In the genomic region with DNA sequence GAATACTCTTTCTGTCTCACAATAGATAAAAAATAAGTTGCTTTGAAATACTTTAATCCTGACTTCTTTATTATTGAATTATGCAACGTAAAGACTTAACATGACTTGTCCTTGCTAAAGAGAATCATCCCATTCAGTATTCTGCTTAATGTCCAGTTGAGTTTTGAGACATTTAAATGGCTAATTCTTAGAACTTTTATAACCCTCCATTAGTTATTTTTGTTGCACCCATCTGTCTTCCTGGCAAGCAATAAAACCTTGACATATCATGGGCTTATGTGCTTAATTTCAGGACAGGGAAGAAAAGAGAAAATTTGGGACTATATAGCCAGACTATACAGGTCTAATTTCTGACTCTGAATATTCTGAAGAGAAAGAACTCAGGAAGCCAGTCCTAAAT, we compare ENCODE assay signal across 27 cellular contexts. TPM values are rescaled to one million over a fixed set of nuclear protein-coding genes. Genes with fewer than 3 reads are reported as not detected.
DNase-seq lines count a peak whose midpoint lies in the region; ATAC-seq, FAIRE-seq and TF ChIP-seq lines count a peak whose summit lies in the region.
"Had no signal": no experiment of that assay in that cellular context is flagged by ENCODE, and none has a peak within 500 bp of the region (broad histone marks: within the 10 kb centered on the region; RNA-seq: fewer than 3 reads in every experiment).

No MANE protein-coding gene starts in this region.

- no peak for DNase-seq in CD4-positive, CD25-positive, alpha-beta regulatory T cell
- DNase-seq in GM06990 (ENCODE audit: extremely low read depth, insufficient read length) (no peak), T-helper 17 cell (no peak), mesenteric fat pad (ENCODE audit: low spot score) (no peak), GM12892 (ENCODE audit: insufficient read length) (no peak), mesenchymal stem cell (no peak)
- no peak for DNase-seq in naive thymus-derived CD4-positive, alpha-beta T cell
- DNase-seq: activated CD4-positive, alpha-beta T cell treated with anti-CD3 and anti-CD28 coated beads, Interleukin-2, amount 50 U/mL, for 1 hour; DMS153; kidney glomerular epithelial cell; NCI-H2081; NCI-H82; ovary; PC-3; right cardiac atrium; stimulated activated naive CD8-positive, alpha-beta T cell treated with anti-CD3 and anti-CD28 coated beads, Interleukin-15, amount 100 ng/mL, for 72 hours; T-helper 9 cell; tibial artery; WERI-Rb-1 had no signal

- H3K4me3 Mint-ChIP-seq in CD4-positive, CD25-positive, alpha-beta regulatory T cell = peak overlapping the region in 3 of 4 donors; percentile 8 to 85 (median 17)
- no peak overlapping the region for H3K4me3 Mint-ChIP-seq in T-helper 17 cell
- peak overlapping the region in 5 of 10 donors; percentile 12 to 96 (median 47) for H3K4me3 Mint-ChIP-seq in naive thymus-derived CD4-positive, alpha-beta T cell

- no CpG with 5 or more reads among the region's 1 CpG for WGBS in mesenchymal stem cell

- H3K14ac ChIP-seq in mesenchymal stem cell (ENCODE audit: low read length in 2 of 2) = no peak overlapping the region

- no peak overlapping the region for H3K23ac ChIP-seq in mesenchymal stem cell (ENCODE audit: low read length in 2 of 2)

- no peak overlapping the region for H2AFZ ChIP-seq in mesenchymal stem cell (ENCODE audit: low read depth, low read length)

- no peak overlapping the region for H2BK120ac ChIP-seq in mesenchymal stem cell (ENCODE audit: low read depth, low read length)

- H3K9ac ChIP-seq in mesenchymal stem cell (ENCODE audit: low read length) = no peak overlapping the region

- no peak overlapping the region for H2BK12ac ChIP-seq in mesenchymal stem cell (ENCODE audit: low read length in 2 of 2)

- H3K79me1 ChIP-seq in mesenchymal stem cell (replicated peaks; ENCODE audit: low read length, poor library complexity, severe bottlenecking) = peaks cover 2% of the 10 kb centered on the region

- intact Hi-C loops in naive thymus-derived CD4-positive, alpha-beta T cell (cut with micrococcal nuclease) = loop anchor here (5.0 kb wide), 1 partner anchor 898 kb away; no protein-coding TSS in a partner anchor

- H3K18ac ChIP-seq in mesenchymal stem cell (ENCODE audit: low read depth in 1 of 2, low read length in 2 of 2) = no peak overlapping the region

- no peak for TF ChIP-seq CTCF in GM06990 (IDR thresholded peaks at IDR 0.05; ENCODE audit: insufficient read depth, low read length, poor library complexity, severe bottlenecking)

- no peak for FAIRE-seq in GM12892 (lab: Jason Lieb, UNC)
- FAIRE-seq: G401.6 had no signal

- H3K36me3 Mint-ChIP-seq in CD4-positive, CD25-positive, alpha-beta regulatory T cell = peaks cover 6% of the 10 kb centered on the region
- H3K36me3 Mint-ChIP-seq in T-helper 17 cell (ENCODE audit: low read depth) = peaks cover 3% of the 10 kb centered on the region
- H3K36me3 Mint-ChIP-seq in naive thymus-derived CD4-positive, alpha-beta T cell = peaks cover 0 to 16% (median 7%) of the 10 kb centered on the region in 5 donors

- no peak overlapping the region for H2BK5ac ChIP-seq in mesenchymal stem cell (ENCODE audit: low read depth, low read length, poor library complexity, severe bottlenecking)

- H3K4me1 Mint-ChIP-seq in CD4-positive, CD25-positive, alpha-beta regulatory T cell = peaks cover 41 to 82% (median 69%) of the 10 kb centered on the region in 4 donors
- H3K4me1 Mint-ChIP-seq in T-helper 17 cell = peaks cover 51% of the 10 kb centered on the region
- peaks cover 45 to 90% (median 78%) of the 10 kb centered on the region in 7 donors for H3K4me1 Mint-ChIP-seq in naive thymus-derived CD4-positive, alpha-beta T cell

- H3K27me3 ChIP-seq in CD4-positive, CD25-positive, alpha-beta regulatory T cell (ENCODE audit: control insufficient read depth, insufficient read depth, low read length) = no peaks in the 10 kb centered on the region
- no peaks in the 10 kb centered on the region for H3K27me3 ChIP-seq in GM06990 (replicated peaks; ENCODE audit: control insufficient read depth, insufficient read depth, low read length)
- H3K27me3 ChIP-seq in naive thymus-derived CD4-positive, alpha-beta T cell (ENCODE audit: control insufficient read depth in 2 of 2, insufficient read depth in 2 of 2, low read length in 2 of 2) = no peaks in the 10 kb centered on the region
- no peaks in the 10 kb centered on the region for H3K27me3 ChIP-seq in mesenchymal stem cell (ENCODE audit: control insufficient read depth in 1 of 2, insufficient read depth in 1 of 2, low read length in 2 of 2)
- H3K27me3 ChIP-seq: ovary, tibial artery had no signal

- no peak overlapping the region for H4K8ac ChIP-seq in mesenchymal stem cell (ENCODE audit: low read length)

- no peak for TF ChIP-seq POLR2A in GM12892 (IDR thresholded peaks at IDR 0.05; ENCODE audit: low read depth, low read length)

- H3K36me3 ChIP-seq in CD4-positive, CD25-positive, alpha-beta regulatory T cell (ENCODE audit: control insufficient read depth, insufficient read depth, low read length) = peaks cover 14% of the 10 kb centered on the region
- no peaks in the 10 kb centered on the region for H3K36me3 ChIP-seq in GM06990 (ENCODE audit: control insufficient read depth, insufficient read depth, low read length)
- peaks cover 0 to 11% (median 4%) of the 10 kb centered on the region in 3 experiments for H3K36me3 ChIP-seq in naive thymus-derived CD4-positive, alpha-beta T cell (ENCODE audit: control insufficient read depth in 2 of 3, insufficient read depth in 3 of 3, low read length in 3 of 3)
- H3K36me3 ChIP-seq in mesenchymal stem cell (ENCODE audit: control insufficient read depth in 1 of 2, insufficient read depth in 2 of 2, low read depth in 1 of 2, low read length in 2 of 2) = peaks cover 3 to 23% of the 10 kb centered on the region in 2 experiments
- H3K36me3 ChIP-seq: ovary had no signal

- no peak overlapping the region for H2AK5ac ChIP-seq in mesenchymal stem cell (ENCODE audit: low read length, severe bottlenecking)

- H3K27ac ChIP-seq in CD4-positive, CD25-positive, alpha-beta regulatory T cell (ENCODE audit: insufficient read depth, low read length, poor library complexity, severe bottlenecking) = no peak overlapping the region
- H3K27ac ChIP-seq in naive thymus-derived CD4-positive, alpha-beta T cell (ENCODE audit: low read depth, low read length) = peak overlapping the region; percentile 42
- no peak overlapping the region for H3K27ac ChIP-seq in mesenchymal stem cell (ENCODE audit: low read length, poor library complexity, severe bottlenecking)
- H3K27ac ChIP-seq: ovary, tibial artery, WERI-Rb-1 had no signal

- no peak overlapping the region for H3K4ac ChIP-seq in mesenchymal stem cell (ENCODE audit: low read depth in 1 of 2, low read length in 2 of 2)

- no peaks in the 10 kb centered on the region for H3K27me3 Mint-ChIP-seq in CD4-positive, CD25-positive, alpha-beta regulatory T cell
- H3K27me3 Mint-ChIP-seq in T-helper 17 cell = no peaks in the 10 kb centered on the region
- H3K27me3 Mint-ChIP-seq in naive thymus-derived CD4-positive, alpha-beta T cell = no peaks in the 10 kb centered on the region
- H3K27me3 Mint-ChIP-seq: stimulated activated naive CD8-positive, alpha-beta T cell treated with anti-CD3 and anti-CD28 coated beads, Interleukin-15, amount 100 ng/mL, for 72 hours had no signal

- no peak overlapping the region for H4K91ac ChIP-seq in mesenchymal stem cell (ENCODE audit: low read length)

- POLR2A ChIA-PET in naive thymus-derived CD4-positive, alpha-beta T cell (lab: Charles Lee) = interaction anchor here (0.9 to 4.3 kb wide), 4 partner anchors 12 to 200 kb away, joined by 3 to 44 read pairs (median 4); a partner anchor contains a TSS

- no peaks in the 10 kb centered on the region for H3K9me3 Mint-ChIP-seq in CD4-positive, CD25-positive, alpha-beta regulatory T cell
- H3K9me3 Mint-ChIP-seq in naive thymus-derived CD4-positive, alpha-beta T cell = no peaks in the 10 kb centered on the region

- no peaks in the 10 kb centered on the region for H3K9me3 ChIP-seq in CD4-positive, CD25-positive, alpha-beta regulatory T cell (ENCODE audit: control insufficient read depth in 2 of 2, low read length in 2 of 2)
- H3K9me3 ChIP-seq in T-helper 17 cell (ENCODE audit: control insufficient read depth, low read length, poor library complexity, severe bottlenecking) (no peaks in the 10 kb centered on the region), mesenchymal stem cell (ENCODE audit: control insufficient read depth, low read length) (no peaks in the 10 kb centered on the region)
- H3K9me3 ChIP-seq in naive thymus-derived CD4-positive, alpha-beta T cell (ENCODE audit: control insufficient read depth in 2 of 3, low read length in 3 of 3) = no peaks in the 10 kb centered on the region
- H3K9me3 ChIP-seq: HAP-1, ovary, tibial artery had no signal

- H3K4me2 ChIP-seq in mesenchymal stem cell (ENCODE audit: low read length, poor library complexity, severe bottlenecking) = no peak overlapping the region

- no peak overlapping the region for H2BK15ac ChIP-seq in mesenchymal stem cell (ENCODE audit: low read depth, poor library complexity, severe bottlenecking)

- H3K27ac Mint-ChIP-seq in CD4-positive, CD25-positive, alpha-beta regulatory T cell = peak overlapping the region in 2 of 3 donors; percentile 39 to 52
- H3K27ac Mint-ChIP-seq in T-helper 17 cell = peak overlapping the region; percentile 8
- peak overlapping the region in 4 of 9 donors; percentile 15 to 97 (median 83) for H3K27ac Mint-ChIP-seq in naive thymus-derived CD4-positive, alpha-beta T cell
- H3K27ac Mint-ChIP-seq: stimulated activated naive CD8-positive, alpha-beta T cell treated with anti-CD3 and anti-CD28 coated beads, Interleukin-15, amount 100 ng/mL, for 72 hours had no signal

- H3K4me1 ChIP-seq in CD4-positive, CD25-positive, alpha-beta regulatory T cell (ENCODE audit: control insufficient read depth, insufficient read depth, low read length, poor library complexity, severe bottlenecking) = peaks cover 42% of the 10 kb centered on the region
- H3K4me1 ChIP-seq in naive thymus-derived CD4-positive, alpha-beta T cell (ENCODE audit: control insufficient read depth in 2 of 2, insufficient read depth in 2 of 2, low read length in 2 of 2) = peaks cover 22 to 36% of the 10 kb centered on the region in 2 donors
- H3K4me1 ChIP-seq in mesenchymal stem cell (ENCODE audit: control insufficient read depth, insufficient read depth, low read depth, low read length) = peaks cover 2% of the 10 kb centered on the region

- no peak overlapping the region for H3K4me3 ChIP-seq in CD4-positive, CD25-positive, alpha-beta regulatory T cell (ENCODE audit: low read depth, low read length)
- H3K4me3 ChIP-seq in GM06990 (replicated peaks; ENCODE audit: low read depth, low read length) = peak overlapping the region; percentile 7
- H3K4me3 ChIP-seq in naive thymus-derived CD4-positive, alpha-beta T cell (ENCODE audit: low read length) = no peak overlapping the region
- no peak overlapping the region for H3K4me3 ChIP-seq in mesenchymal stem cell (ENCODE audit: insufficient read depth in 1 of 2, low read depth in 1 of 2, low read length in 2 of 2)
- H3K4me3 ChIP-seq: HAP-1, tibial artery had no signal

- CTCF ChIA-PET in naive thymus-derived CD4-positive, alpha-beta T cell (lab: Charles Lee) = no interaction called here

- ATAC-seq in CD4-positive, CD25-positive, alpha-beta regulatory T cell (ENCODE audit: low read depth in 2 of 2) = no peak
- ATAC-seq in T-helper 17 cell (no peak), HG02571 (IDR thresholded peaks at IDR 0.05; ENCODE audit: unreplicated experiment) (no peak)
- ATAC-seq in naive thymus-derived CD4-positive, alpha-beta T cell = no peak
- ATAC-seq: PC-3; right cardiac atrium; Right ventricle myocardium inferior; stimulated activated naive CD8-positive, alpha-beta T cell treated with anti-CD3 and anti-CD28 coated beads, Interleukin-15, amount 100 ng/mL, for 72 hours had no signal

RNA-seq across cellular contexts. Expression of a gene that starts 3.1 kb away (rescaled TPM):
- total RNA-seq in CD4-positive, CD25-positive, alpha-beta regulatory T cell = 78.7 TPM
- polyA plus RNA-seq in CD4-positive, CD25-positive, alpha-beta regulatory T cell = 100 to 1,000 TPM; 127 to 193 (median 141) TPM
- total RNA-seq in T-helper 17 cell = 10 to 100 TPM; 85.7 to 87.4 TPM
- total RNA-seq in naive thymus-derived CD4-positive, alpha-beta T cell = 100 to 1,000 TPM in 3 of 5 experiments, 10 to 100 TPM in 2; 75.2 to 156 (median 110) TPM
- polyA plus RNA-seq in naive thymus-derived CD4-positive, alpha-beta T cell = 100 to 1,000 TPM in 1 of 2 donors, 10 to 100 TPM in 1; 68.1 to 253 TPM
- 158 TPM for total RNA-seq in mesenteric fat pad
- polyA plus RNA-seq in GM12892 (2012; ENCODE audit: missing spikeins) = 58.3 TPM
- 410 TPM for polyA plus RNA-seq in mesenchymal stem cell (2013, experiment 1 of 2)
- 430 TPM for polyA plus RNA-seq in mesenchymal stem cell (2013, experiment 2 of 2)

RNA-seq across cellular contexts. Expression of a gene that starts 58.3 kb away (rescaled TPM):
- total RNA-seq in CD4-positive, CD25-positive, alpha-beta regulatory T cell = not detected
- polyA plus RNA-seq in CD4-positive, CD25-positive, alpha-beta regulatory T cell = not detected
- not detected for total RNA-seq in T-helper 17 cell
- total RNA-seq in naive thymus-derived CD4-positive, alpha-beta T cell = not detected
- polyA plus RNA-seq in naive thymus-derived CD4-positive, alpha-beta T cell = not detected
- total RNA-seq in mesenteric fat pad = not detected
- polyA plus RNA-seq in GM12892 (2012; ENCODE audit: missing spikeins) = not detected
- polyA plus RNA-seq in mesenchymal stem cell (2013, experiment 1 of 2) = not detected
- not detected for polyA plus RNA-seq in mesenchymal stem cell (2013, experiment 2 of 2)
- total RNA-seq: cerebellum, lung microvascular endothelial cell, M059J, ovary, PC-3, right cardiac atrium, Right ventricle myocardium inferior had no signal
- polyA plus RNA-seq: AG04450, ovary, right cardiac atrium had no signal
